9 cellular contexts compared by ENCODE assay signal in the genomic region with DNA sequence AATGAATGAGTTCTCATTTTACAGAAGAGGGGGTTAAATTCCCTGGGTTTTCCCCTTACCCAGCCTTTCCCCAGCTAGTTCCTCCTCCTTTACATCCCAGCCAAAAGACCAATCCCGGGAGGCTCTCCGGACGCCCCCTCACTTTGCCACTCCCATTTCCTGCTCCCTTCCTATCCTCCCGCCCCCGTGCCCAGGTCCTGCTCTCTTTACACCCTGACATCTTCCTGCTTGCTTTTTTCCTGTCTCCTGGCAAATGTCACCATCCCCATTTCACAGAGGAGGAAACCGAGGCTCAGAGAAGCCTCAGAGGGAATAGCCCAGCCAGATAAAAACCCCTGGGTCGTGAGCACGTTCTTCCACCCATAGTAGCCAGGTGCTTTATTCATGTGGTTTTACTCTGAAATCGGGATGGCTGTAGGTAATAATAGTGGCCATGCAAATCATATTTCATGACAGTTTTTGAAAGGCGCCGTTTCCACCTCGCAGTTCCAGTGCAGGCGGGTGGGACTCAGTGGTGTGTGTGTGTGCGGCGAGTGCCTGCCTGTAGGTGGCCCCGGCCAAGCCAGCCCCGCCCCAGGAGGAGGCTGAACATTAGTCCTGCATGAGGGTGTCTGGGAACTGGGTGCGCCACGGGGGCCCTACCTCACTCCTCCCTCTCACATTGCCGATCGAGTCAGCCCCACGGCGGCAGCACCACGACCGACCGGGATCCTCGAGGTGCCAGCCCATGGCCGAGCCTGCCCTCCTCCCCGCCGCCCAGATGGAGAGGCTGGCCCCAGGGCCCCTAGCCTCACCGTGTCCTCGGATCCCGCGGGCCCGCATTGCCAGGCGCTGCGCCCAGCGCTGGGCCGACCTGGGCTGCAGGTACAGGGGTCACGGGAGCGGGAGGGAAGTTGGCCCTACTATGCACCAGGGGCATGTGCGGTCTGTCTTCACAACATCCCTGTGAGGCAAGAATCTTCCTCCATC. TPM values are rescaled to one million over a fixed set of nuclear protein-coding genes. Genes with fewer than 3 reads are reported as not detected.
DNase-seq lines count a peak whose midpoint lies in the region; ATAC-seq and TF ChIP-seq lines count a peak whose summit lies in the region.
"Had no signal": no experiment of that assay in that cellular context is flagged by ENCODE, and none has a peak within 500 bp of the region (broad histone marks: within the 10 kb centered on the region; RNA-seq: fewer than 3 reads in every experiment).

A gene (plus strand): TSS at position 594 of the 969 bp plus-strand sequence.

- H3K27ac ChIP-seq in spleen: no peak within 1 kb of the TSS
- H3K27ac ChIP-seq: SJSA1 had no signal

- peaks cover 0 to 75% (median 38%) of the 10 kb centered on the region in 7 donors for H3K27me3 ChIP-seq in spleen (replicated peaks in 1 of 7)

- H3K4me3 ChIP-seq in mucosa of descending colon (no peak within 1 kb of the TSS), spleen (peak within 1 kb of the TSS in 1 of 8 donors; percentile 7)
- H3K4me3 ChIP-seq: SJSA1 had no signal

- 11 to 13% (median 11%) methylated on average over 9 to 42 of the region's 42 CpGs for WGBS in spleen, 5 donors

- DNase-seq in GM13977 (ENCODE audit: low spot score) (peak; percentile 56), KBM-7 (peak; percentile 9), T47D (ENCODE audit: low read depth in 1 of 2, low spot score in 1 of 2) (peak; percentile 78 to 88), mucosa of descending colon (peak in 1 of 3 donors; percentile 10), spleen (no peak)

- TF ChIP-seq POLR2A in spleen (IDR thresholded peaks at IDR 0.05): no peak

- TF ChIP-seq CTCF in GM13977 (IDR thresholded peaks at IDR 0.05; ENCODE audit: extremely low read depth, insufficient read depth, missing control alignments): no peak
- no peak for TF ChIP-seq CTCF in mucosa of descending colon (IDR thresholded peaks at IDR 0.05)
- no peak for TF ChIP-seq CTCF in spleen (IDR thresholded peaks at IDR 0.05 in 8 of 11, conservative IDR thresholded peaks at IDR 0.05 in 3 of 11)

- H3K9me3 ChIP-seq in mucosa of descending colon (no peaks in the 10 kb centered on the region), spleen (no peaks in the 10 kb centered on the region)
- H3K9me3 ChIP-seq: SJSA1 had no signal

- H3K36me3 ChIP-seq in mucosa of descending colon (ENCODE audit: low read depth) (no peaks in the 10 kb centered on the region), spleen (no peaks in the 10 kb centered on the region)
- H3K36me3 ChIP-seq: SJSA1 had no signal

- in situ Hi-C loops in GM13977 (cut with MboI; ENCODE audit: low pct_unique_long_range_greater_than_20kb, low sequenced_read_pairs, unreplicated experiment) (no loop called here), KBM-7 (cut with MboI; ENCODE audit: low pct_unique_long_range_greater_than_20kb, low sequenced_read_pairs) (no loop called here), T47D (cut with HindIII; ENCODE audit: low pct_unique_long_range_greater_than_20kb, low sequenced_read_pairs) (no loop called here)

- intact Hi-C loops in mucosa of descending colon (cut with DNase I, micrococcal nuclease): no loop called here
- intact Hi-C loops in spleen (cut with DNase I; ENCODE audit: low total_unique reads): no loop called here

- ATAC-seq in mucosa of descending colon (peak; percentile 63), HG03280 (IDR thresholded peaks at IDR 0.05; ENCODE audit: unreplicated experiment) (no peak), GM19328 (IDR thresholded peaks at IDR 0.05; ENCODE audit: unreplicated experiment) (no peak), HG03139 (IDR thresholded peaks at IDR 0.05; ENCODE audit: unreplicated experiment) (no peak)

- H3K4me1 ChIP-seq in mucosa of descending colon (ENCODE audit: low read depth): peaks cover 5% of the 10 kb centered on the region
- peaks cover 0 to 13% (median 4%) of the 10 kb centered on the region in 6 donors for H3K4me1 ChIP-seq in spleen

RNA-seq across cellular contexts. Expression of the gene that starts here (rescaled TPM):
- not detected for total RNA-seq in mucosa of descending colon
- total RNA-seq in spleen: not detected
- under 1 TPM in 1 of 3 donors, not detected in 2; 0.03 TPM for polyA plus RNA-seq in spleen
- total RNA-seq: SJSA1 had no signal

Comparison
In these comparisons a context has a peak if more than half of its experiments do, and no peak if none do; other contexts are left out.
1. Peak in ATAC-seq in mucosa of descending colon; RNA of the gene not detected or under 1 TPM.